Comparison of ENCODE assay signal across 24 cellular contexts in genomic region chr5:84119252-84119651, GRCh38.
"Had no signal": no experiment of that assay in that cellular context is flagged by ENCODE, and none has a peak within 500 bp of the region (broad histone marks: within the 10 kb centered on the region; RNA-seq: fewer than 3 reads in every experiment).

No MANE protein-coding gene starts in this region.

- H3K4me3 ChIP-seq: PC-9, Peyer's patch, SJCRH30 had no signal

- H3K27me3 ChIP-seq: Peyer's patch, SJCRH30 had no signal

- H3K4me1 ChIP-seq: Peyer's patch had no signal

- H3K9me3 ChIP-seq: Peyer's patch, SJCRH30 had no signal

- H3K27ac ChIP-seq: PC-9, Peyer's patch, SJCRH30 had no signal

- DNase-seq: IMR-90, Karpas-422, KG1, MV-4-11, NCI-H1092, NCI-H1105 treated with DMSO at 0.1 percent for 48 hours, NCI-H1417 treated with DMSO at 0.1 percent for 48 hours, NCI-H146, NCI-H1694 treated with DMSO at 0.1 percent for 48 hours, NCI-H1930, NCI-H2081 treated with DMSO at 0.1 percent for 48 hours, NCI-H2171, NCI-H345, NCI-H510A, NCI-H524 treated with DMSO at 0.1 percent for 48 hours, NCI-H69, NCI-H774, PC-9, Peyer's patch, SHP77 treated with DMSO at 0.1 percent for 48 hours, T-helper 1 cell, T-helper 17 cell had no signal

- ATAC-seq: Right ventricle myocardium inferior, T-helper 17 cell had no signal

- H3K4me2 ChIP-seq: PC-9 had no signal

- H3K36me3 ChIP-seq: Peyer's patch, SJCRH30 had no signal

- H2AFZ ChIP-seq: PC-9 had no signal
